7 cellular contexts compared by ENCODE assay signal in genomic region chr3:9690451-9691450, GRCh38. TPM values are rescaled to one million over a fixed set of nuclear protein-coding genes. Genes with fewer than 3 reads are reported as not detected.
A peak's percentile ranks its signal among the peaks of the same experiment; 100 is the strongest.
DNase-seq lines count a peak whose midpoint lies in the region; ATAC-seq and TF ChIP-seq lines count a peak whose summit lies in the region.
"Had no signal": no experiment of that assay in that cellular context is flagged by ENCODE, and none has a peak within 500 bp of the region (broad histone marks: within the 10 kb centered on the region; RNA-seq: fewer than 3 reads in every experiment).

No MANE protein-coding gene starts in this region.

- no peak overlapping the region for H3K9ac ChIP-seq in mammary epithelial cell (ENCODE audit: insufficient read depth, low read length)

- H3K36me3 ChIP-seq in mammary epithelial cell (ENCODE audit: insufficient read depth, low read length) = peaks cover 12% of the 10 kb centered on the region

- H3K9me3 ChIP-seq in mammary epithelial cell (replicated peaks; ENCODE audit: insufficient read depth, low read length) = no peaks in the 10 kb centered on the region

- H3K4me1 Mint-ChIP-seq in memory B cell = peaks cover 20% of the 10 kb centered on the region

- peak; percentile 98 for ATAC-seq in GM19397 (IDR thresholded peaks at IDR 0.05; ENCODE audit: unreplicated experiment)
- peak; percentile 95 for ATAC-seq in HG03442 (IDR thresholded peaks at IDR 0.05; ENCODE audit: unreplicated experiment)
- peak; percentile 98 for ATAC-seq in memory B cell (ENCODE audit: low read depth)
- no peak for ATAC-seq in omental fat pad (ENCODE audit: low FRiP score)

- no peaks in the 10 kb centered on the region for H3K9me3 Mint-ChIP-seq in memory B cell

- no peak overlapping the region for H3K27ac ChIP-seq in mammary epithelial cell (ENCODE audit: insufficient read depth, low read depth, low read length)

- 86% methylated on average over 6 of the region's 15 CpGs for WGBS in mammary epithelial cell (ENCODE audit: low coverage, missing lambda C conversion rate)

- peaks cover 58% of the 10 kb centered on the region for H3K36me3 Mint-ChIP-seq in memory B cell

- H3K79me2 ChIP-seq in mammary epithelial cell (ENCODE audit: insufficient read depth, low read length) = no peaks in the 10 kb centered on the region

- H2AFZ ChIP-seq in mammary epithelial cell (ENCODE audit: low read depth, low read length) = no peak overlapping the region

- no peaks in the 10 kb centered on the region for H3K27me3 Mint-ChIP-seq in memory B cell
- H3K27me3 Mint-ChIP-seq: activated naive CD8-positive, alpha-beta T cell had no signal

- H3K4me3 ChIP-seq in mammary epithelial cell (replicated peaks in 1 of 3; ENCODE audit: insufficient read depth in 1 of 3, low read depth in 2 of 3, low read length in 3 of 3) = no peak overlapping the region

- dilution Hi-C loops in mammary epithelial cell (cut with HindIII; ENCODE audit: low sequenced_read_pairs) = loop anchor here (5.0 kb wide), 1 partner anchor 42 kb away; the partner anchor contains the start of gene BRPF1

- intact Hi-C loops in mammary epithelial cell (cut with micrococcal nuclease) = no loop called here

- H4K20me1 ChIP-seq in mammary epithelial cell (ENCODE audit: insufficient read depth, low read length) = no peaks in the 10 kb centered on the region

- TF ChIP-seq CTCF in mammary epithelial cell (conservative IDR thresholded peaks at IDR 0.05 in 1 of 2, IDR thresholded peaks at IDR 0.05 in 1 of 2; ENCODE audit: extremely low read depth in 1 of 2, insufficient read depth in 1 of 2, low read depth in 1 of 2, low read length in 2 of 2) = no peak
- no peak for TF ChIP-seq CTCF in omental fat pad (IDR thresholded peaks at IDR 0.05)

- no TSS peak for BruUV-seq in mammary epithelial cell (replicated peaks; lab: Mats Ljungman, UMichigan)

- CTCF ChIA-PET in mammary epithelial cell (lab: Charles Lee; ENCODE audit: low non-redundant PET) = interaction anchor here (0.7 kb wide), 1 partner anchor 63 kb away, joined by 4 read pairs; no protein-coding TSS in a partner anchor

- H3K27ac Mint-ChIP-seq in memory B cell = peak overlapping the region; percentile 74
- H3K27ac Mint-ChIP-seq: activated naive CD8-positive, alpha-beta T cell had no signal

- H3K27me3 ChIP-seq in mammary epithelial cell (ENCODE audit: insufficient read depth, low read length) = no peaks in the 10 kb centered on the region

- in situ Hi-C loops in mammary epithelial cell (cut with MboI; ENCODE audit: low sequenced_read_pairs in 2 of 2) = no loop called here

- H3K4me2 ChIP-seq in mammary epithelial cell (ENCODE audit: insufficient read depth, low read depth, low read length) = no peak overlapping the region

- H3K4me1 ChIP-seq in mammary epithelial cell (ENCODE audit: insufficient read depth, low read length) = no peaks in the 10 kb centered on the region

- H3K4me3 Mint-ChIP-seq in memory B cell = peak overlapping the region; percentile 17
- H3K4me3 Mint-ChIP-seq: activated naive CD8-positive, alpha-beta T cell had no signal

- DNase-seq in memory B cell (ENCODE audit: low spot score in 2 of 2) (peak; percentile 41), mammary epithelial cell (no peak), omental fat pad (ENCODE audit: low spot score) (no peak), NCI-H69 (lab: John Stamatoyannopoulos, UW) (no peak)

RNA-seq across cellular contexts. Expression of gene CPNE9, which starts 12.9 kb away (rescaled TPM):
- total RNA-seq in mammary epithelial cell = not detected
- not detected for polyA plus RNA-seq in mammary epithelial cell
- not detected for polyA minus RNA-seq in mammary epithelial cell
- total RNA-seq in omental fat pad = not detected

RNA-seq across cellular contexts. Expression of gene BRPF1, which starts 40.8 kb away (rescaled TPM):
- 10 to 100 TPM; 16.5 to 21.2 TPM for total RNA-seq in mammary epithelial cell
- polyA plus RNA-seq in mammary epithelial cell = 8.4 TPM
- 24.1 TPM for polyA minus RNA-seq in mammary epithelial cell
- 10 to 100 TPM; 15.6 to 35.7 (median 17.8) TPM for total RNA-seq in omental fat pad

RNA-seq across cellular contexts. Expression of gene MTMR14, which starts 41.4 kb away (rescaled TPM):
- total RNA-seq in mammary epithelial cell (10 to 100 TPM; 30.0 to 31.5 TPM), omental fat pad (10 to 100 TPM; 23.5 to 43.5 (median 32.4) TPM)
- 24.8 TPM for polyA plus RNA-seq in mammary epithelial cell
- 40.2 TPM for polyA minus RNA-seq in mammary epithelial cell

RNA-seq across cellular contexts. Expression of gene OGG1, which starts 59.0 kb away (rescaled TPM):
- total RNA-seq in mammary epithelial cell (10 to 100 TPM; 17.5 to 19.2 TPM), omental fat pad (10 to 100 TPM; 15.6 to 27.1 (median 19.5) TPM)
- 18.0 TPM for polyA plus RNA-seq in mammary epithelial cell
- 14.3 TPM for polyA minus RNA-seq in mammary epithelial cell

Comparison
In these comparisons a context has a peak if more than half of its experiments do, and no peak if none do; other contexts are left out.
1. DNase-seq: peak in memory B cell (2 of 2); none in mammary epithelial cell (single experiment), omental fat pad (single experiment) and NCI-H69 (single experiment).